15 cellular contexts compared by ENCODE assay signal in genomic region chr4:189001283-189001970, GRCh38.
DNase-seq lines count a peak whose midpoint lies in the region; ATAC-seq, FAIRE-seq and TF ChIP-seq lines count a peak whose summit lies in the region.
"Had no signal": no experiment of that assay in that cellular context is flagged by ENCODE, and none has a peak within 500 bp of the region (broad histone marks: within the 10 kb centered on the region; RNA-seq: fewer than 3 reads in every experiment).

No MANE protein-coding gene starts in this region.

- CTCF ChIA-PET in WTC11 (lab: Charles Lee), result interaction anchor here (1.3 kb wide), 1 partner anchor 12 kb away, joined by 4 read pairs; no protein-coding TSS in a partner anchor

- DNase-seq in COLO668 (lab: John Stamatoyannopoulos, UW; ENCODE audit: unreplicated experiment), result peak; percentile 38
- peak; percentile 60 for DNase-seq in Daoy (ENCODE audit: low read depth)
- DNase-seq in NCI-H69 (lab: John Stamatoyannopoulos, UW), result peak; percentile 38
- no peak for DNase-seq in WTC11 (ENCODE audit: low spot score)
- no peak for DNase-seq in adrenal gland
- no peak for DNase-seq in small intestine
- DNase-seq: CD8-positive, alpha-beta T cell; HFFc6; MM.1S; NCI-H1436; SK-N-SH; T-helper 17 cell had no signal

- H3K27me3 Mint-ChIP-seq in WTC11 (ENCODE audit: low read depth), result no peaks in the 10 kb centered on the region
- H3K27me3 Mint-ChIP-seq: T-helper 17 cell had no signal

- 92 to 98% (median 94%) methylated on average over 11 to 12 of the region's 12 CpGs for WGBS in adrenal gland, 4 donors
- 89 to 94% (median 90%) methylated on average over 12 of the region's 12 CpGs for WGBS in small intestine, 3 donors

- POLR2A ChIA-PET in WTC11 (lab: Charles Lee), result no interaction called here

- no peak for FAIRE-seq in small intestine (lab: Jason Lieb, UNC)
- FAIRE-seq: GM12891, TTC549 had no signal

- H3K27ac ChIP-seq in adrenal gland (no peak overlapping the region), small intestine (ENCODE audit: low read depth in 1 of 2, low read length in 1 of 2) (no peak overlapping the region)

- peaks cover 12% of the 10 kb centered on the region for H3K36me3 Mint-ChIP-seq in WTC11
- H3K36me3 Mint-ChIP-seq: CD8-positive, alpha-beta T cell had no signal

- no peak for TF ChIP-seq POLR2A in adrenal gland (IDR thresholded peaks at IDR 0.05)

- H3K4me3 ChIP-seq in adrenal gland (no peak overlapping the region), small intestine (ENCODE audit: low read depth in 1 of 2, low read length in 2 of 2) (no peak overlapping the region)

- TF ChIP-seq CTCF in WTC11 (IDR thresholded peaks at IDR 0.05) (no peak), adrenal gland (IDR thresholded peaks at IDR 0.05) (no peak)

- H3K4me3 Mint-ChIP-seq in WTC11, result no peak overlapping the region
- H3K4me3 Mint-ChIP-seq: CD8-positive, alpha-beta T cell; HFFc6; T-helper 17 cell had no signal

- ATAC-seq in WTC11 (peak; percentile 47), HG02763 (IDR thresholded peaks at IDR 0.05; ENCODE audit: unreplicated experiment) (no peak)
- ATAC-seq: CD8-positive, alpha-beta T cell; T-helper 17 cell had no signal

- H3K4me1 Mint-ChIP-seq in WTC11, result peaks cover 8% of the 10 kb centered on the region
- H3K4me1 Mint-ChIP-seq: T-helper 17 cell had no signal

- peaks cover 30% of the 10 kb centered on the region for H3K9me3 Mint-ChIP-seq in WTC11
- H3K9me3 Mint-ChIP-seq: HFFc6 had no signal

- H3K9me3 ChIP-seq in adrenal gland (replicated peaks in 1 of 3), result no peaks in the 10 kb centered on the region
- H3K9me3 ChIP-seq in small intestine (ENCODE audit: control insufficient read depth, low read depth), result no peaks in the 10 kb centered on the region
- H3K9me3 ChIP-seq: SK-N-SH had no signal

- no peak overlapping the region for H3K27ac Mint-ChIP-seq in WTC11
- H3K27ac Mint-ChIP-seq: CD8-positive, alpha-beta T cell; HFFc6; T-helper 17 cell had no signal

- H3K4me1 ChIP-seq in adrenal gland (replicated peaks in 1 of 2) (no peaks in the 10 kb centered on the region), small intestine (ENCODE audit: control insufficient read depth in 2 of 2, insufficient read depth in 1 of 2, low read depth in 1 of 2, low read length in 1 of 2) (no peaks in the 10 kb centered on the region)

- H3K36me3 ChIP-seq in adrenal gland (replicated peaks in 1 of 2) (no peaks in the 10 kb centered on the region), small intestine (ENCODE audit: control insufficient read depth in 2 of 2, insufficient read depth in 2 of 2, low read length in 2 of 2) (no peaks in the 10 kb centered on the region)

- H3K27me3 ChIP-seq in adrenal gland (no peaks in the 10 kb centered on the region), small intestine (ENCODE audit: control insufficient read depth in 2 of 2, insufficient read depth in 2 of 2, low read length in 2 of 2) (no peaks in the 10 kb centered on the region)

- intact Hi-C loops in adrenal gland (cut with DNase I), result no loop called here

TF ChIP-seq in WTC11, 78 proteins besides CTCF, POLR2A, EP300 and RAD21:
- no peak for TF ChIP-seq MAX (CRISPR knock-in tag; IDR thresholded peaks at IDR 0.05)
- no peak for TF ChIP-seq SMAD4 (CRISPR knock-in tag; IDR thresholded peaks at IDR 0.05)
- no peak for TF ChIP-seq RELA (CRISPR knock-in tag; IDR thresholded peaks at IDR 0.05; ENCODE audit: borderline replicate concordance)
- TF ChIP-seq CREM (CRISPR knock-in tag; IDR thresholded peaks at IDR 0.05), result no peak
- no peak for TF ChIP-seq ARID4B (CRISPR knock-in tag; IDR thresholded peaks at IDR 0.05; ENCODE audit: borderline replicate concordance)
- no peak for TF ChIP-seq ZMAT4 (CRISPR knock-in tag; IDR thresholded peaks at IDR 0.05)
- TF ChIP-seq TP53 (CRISPR knock-in tag; IDR thresholded peaks at IDR 0.05), result no peak
- TF ChIP-seq PRRX2 (CRISPR knock-in tag; IDR thresholded peaks at IDR 0.05), result no peak
- TF ChIP-seq USF2 (CRISPR knock-in tag; IDR thresholded peaks at IDR 0.05), result no peak
- TF ChIP-seq ATF2 (CRISPR knock-in tag; IDR thresholded peaks at IDR 0.05; ENCODE audit: borderline replicate concordance, low read depth), result no peak
- TF ChIP-seq KAT7 (CRISPR knock-in tag; IDR thresholded peaks at IDR 0.05; ENCODE audit: borderline replicate concordance), result no peak
- no peak for TF ChIP-seq ZNF281 (CRISPR knock-in tag; IDR thresholded peaks at IDR 0.05)
- no peak for TF ChIP-seq ATF1 (CRISPR knock-in tag; IDR thresholded peaks at IDR 0.05)

Comparison
In these comparisons a context has a peak if more than half of its experiments do, and no peak if none do; other contexts are left out.
1. DNase-seq: peak in COLO668 (single experiment), Daoy (single experiment) and NCI-H69 (single experiment); none in WTC11 (single experiment), adrenal gland (0 of 7) and small intestine (single experiment).